ENCODE assay signal across 1 cellular context in the genomic region with DNA sequence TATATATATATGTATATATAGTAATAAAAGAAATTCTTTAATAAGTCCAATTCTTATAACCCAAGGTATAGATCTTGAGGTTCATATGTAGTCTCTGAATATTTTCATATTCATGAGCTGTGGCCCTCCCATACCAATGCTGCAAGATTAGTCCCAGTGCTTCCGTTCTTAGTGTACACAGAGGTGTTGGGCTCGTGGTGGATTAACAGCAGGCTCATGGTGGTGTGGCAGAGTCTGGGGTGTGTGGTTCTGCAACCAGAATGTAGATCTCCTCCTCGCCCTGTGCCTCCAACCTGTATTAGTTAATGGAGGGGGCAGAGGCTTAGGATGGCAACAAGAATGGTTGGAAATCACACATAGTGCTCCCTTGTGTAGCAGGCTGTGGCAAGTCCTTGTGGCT.
TF ChIP-seq lines count a peak whose summit lies in the region.

No MANE protein-coding gene starts in this region.

TF ChIP-seq in K562, 482 proteins besides CTCF, POLR2A, EP300 and RAD21:
- TF ChIP-seq, protein P1, sequence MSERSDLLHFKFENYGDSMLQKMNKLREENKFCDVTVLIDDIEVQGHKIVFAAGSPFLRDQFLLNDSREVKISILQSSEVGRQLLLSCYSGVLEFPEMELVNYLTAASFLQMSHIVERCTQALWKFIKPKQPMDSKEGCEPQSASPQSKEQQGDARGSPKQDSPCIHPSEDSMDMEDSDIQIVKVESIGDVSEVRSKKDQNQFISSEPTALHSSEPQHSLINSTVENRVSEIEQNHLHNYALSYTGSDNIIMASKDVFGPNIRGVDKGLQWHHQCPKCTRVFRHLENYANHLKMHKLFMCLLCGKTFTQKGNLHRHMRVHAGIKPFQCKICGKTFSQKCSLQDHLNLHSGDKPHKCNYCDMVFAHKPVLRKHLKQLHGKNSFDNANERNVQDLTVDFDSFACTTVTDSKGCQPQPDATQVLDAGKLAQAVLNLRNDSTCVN (CRISPR knock-in tag; IDR thresholded peaks at IDR 0.05): no peak
- no peak for TF ChIP-seq ZNF561 (CRISPR knock-in tag; conservative IDR thresholded peaks at IDR 0.05)
- no peak for TF ChIP-seq ZNF75A (CRISPR knock-in tag; IDR thresholded peaks at IDR 0.05)
- no peak for TF ChIP-seq HDAC8 (tag; IDR thresholded peaks at IDR 0.05)
- TF ChIP-seq ZKSCAN1 (IDR thresholded peaks at IDR 0.05; ENCODE audit: low read depth, low read length): no peak
- no peak for TF ChIP-seq IRF2 (CRISPR knock-in tag; IDR thresholded peaks at IDR 0.05)
- TF ChIP-seq OTX1 (CRISPR knock-in tag; IDR thresholded peaks at IDR 0.05): no peak
- TF ChIP-seq KLF10 (CRISPR knock-in tag; IDR thresholded peaks at IDR 0.05): no peak
- no peak for TF ChIP-seq DMBX1 (CRISPR knock-in tag; IDR thresholded peaks at IDR 0.05; ENCODE audit: borderline replicate concordance)
- no peak for TF ChIP-seq BACH1 (tag; IDR thresholded peaks at IDR 0.05)
- TF ChIP-seq, protein P2, sequence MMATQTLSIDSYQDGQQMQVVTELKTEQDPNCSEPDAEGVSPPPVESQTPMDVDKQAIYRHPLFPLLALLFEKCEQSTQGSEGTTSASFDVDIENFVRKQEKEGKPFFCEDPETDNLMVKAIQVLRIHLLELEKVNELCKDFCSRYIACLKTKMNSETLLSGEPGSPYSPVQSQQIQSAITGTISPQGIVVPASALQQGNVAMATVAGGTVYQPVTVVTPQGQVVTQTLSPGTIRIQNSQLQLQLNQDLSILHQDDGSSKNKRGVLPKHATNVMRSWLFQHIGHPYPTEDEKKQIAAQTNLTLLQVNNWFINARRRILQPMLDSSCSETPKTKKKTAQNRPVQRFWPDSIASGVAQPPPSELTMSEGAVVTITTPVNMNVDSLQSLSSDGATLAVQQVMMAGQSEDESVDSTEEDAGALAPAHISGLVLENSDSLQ (IDR thresholded peaks at IDR 0.05): no peak
- TF ChIP-seq, protein P3, sequence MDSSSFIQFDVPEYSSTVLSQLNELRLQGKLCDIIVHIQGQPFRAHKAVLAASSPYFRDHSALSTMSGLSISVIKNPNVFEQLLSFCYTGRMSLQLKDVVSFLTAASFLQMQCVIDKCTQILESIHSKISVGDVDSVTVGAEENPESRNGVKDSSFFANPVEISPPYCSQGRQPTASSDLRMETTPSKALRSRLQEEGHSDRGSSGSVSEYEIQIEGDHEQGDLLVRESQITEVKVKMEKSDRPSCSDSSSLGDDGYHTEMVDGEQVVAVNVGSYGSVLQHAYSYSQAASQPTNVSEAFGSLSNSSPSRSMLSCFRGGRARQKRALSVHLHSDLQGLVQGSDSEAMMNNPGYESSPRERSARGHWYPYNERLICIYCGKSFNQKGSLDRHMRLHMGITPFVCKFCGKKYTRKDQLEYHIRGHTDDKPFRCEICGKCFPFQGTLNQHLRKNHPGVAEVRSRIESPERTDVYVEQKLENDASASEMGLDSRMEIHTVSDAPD (CRISPR knock-in tag; IDR thresholded peaks at IDR 0.05): no peak
- no peak for TF ChIP-seq CBX5 (IDR thresholded peaks at IDR 0.05; ENCODE audit: borderline replicate concordance, low read depth)
- TF ChIP-seq ZNF282 (CRISPR knock-in tag; IDR thresholded peaks at IDR 0.05): no peak
- no peak for TF ChIP-seq ZBED1 (IDR thresholded peaks at IDR 0.05)
- TF ChIP-seq ZNF41 (CRISPR knock-in tag; conservative IDR thresholded peaks at IDR 0.05): no peak
- no peak for TF ChIP-seq U2AF2 (optimal IDR thresholded peaks at IDR 0.05; ENCODE audit: low read depth, low read length)
- TF ChIP-seq, protein P4, sequence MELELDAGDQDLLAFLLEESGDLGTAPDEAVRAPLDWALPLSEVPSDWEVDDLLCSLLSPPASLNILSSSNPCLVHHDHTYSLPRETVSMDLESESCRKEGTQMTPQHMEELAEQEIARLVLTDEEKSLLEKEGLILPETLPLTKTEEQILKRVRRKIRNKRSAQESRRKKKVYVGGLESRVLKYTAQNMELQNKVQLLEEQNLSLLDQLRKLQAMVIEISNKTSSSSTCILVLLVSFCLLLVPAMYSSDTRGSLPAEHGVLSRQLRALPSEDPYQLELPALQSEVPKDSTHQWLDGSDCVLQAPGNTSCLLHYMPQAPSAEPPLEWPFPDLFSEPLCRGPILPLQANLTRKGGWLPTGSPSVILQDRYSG (tag; conservative IDR thresholded peaks at IDR 0.05; ENCODE audit: low read depth): no peak
- no peak for TF ChIP-seq PRMT5 (CRISPR knock-in tag; IDR thresholded peaks at IDR 0.05)
- TF ChIP-seq, protein P5, sequence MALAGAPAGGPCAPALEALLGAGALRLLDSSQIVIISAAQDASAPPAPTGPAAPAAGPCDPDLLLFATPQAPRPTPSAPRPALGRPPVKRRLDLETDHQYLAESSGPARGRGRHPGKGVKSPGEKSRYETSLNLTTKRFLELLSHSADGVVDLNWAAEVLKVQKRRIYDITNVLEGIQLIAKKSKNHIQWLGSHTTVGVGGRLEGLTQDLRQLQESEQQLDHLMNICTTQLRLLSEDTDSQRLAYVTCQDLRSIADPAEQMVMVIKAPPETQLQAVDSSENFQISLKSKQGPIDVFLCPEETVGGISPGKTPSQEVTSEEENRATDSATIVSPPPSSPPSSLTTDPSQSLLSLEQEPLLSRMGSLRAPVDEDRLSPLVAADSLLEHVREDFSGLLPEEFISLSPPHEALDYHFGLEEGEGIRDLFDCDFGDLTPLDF (CRISPR knock-in tag; IDR thresholded peaks at IDR 0.05): no peak
